Comparison of ENCODE assay signal across 20 cellular contexts in genomic region chr4:94486372-94486801, GRCh38. TPM values are rescaled to one million over a fixed set of nuclear protein-coding genes. Genes with fewer than 3 reads are reported as not detected.
DNase-seq lines count a peak whose midpoint lies in the region; FAIRE-seq and TF ChIP-seq lines count a peak whose summit lies in the region.
"Had no signal": no experiment of that assay in that cellular context is flagged by ENCODE, and none has a peak within 500 bp of the region (broad histone marks: within the 10 kb centered on the region; RNA-seq: fewer than 3 reads in every experiment).

No MANE protein-coding gene starts in this region.

- no peak for TF ChIP-seq CTCF in cardiac fibroblast (IDR thresholded peaks at IDR 0.05; ENCODE audit: low read depth, low read length)
- no peak for TF ChIP-seq CTCF in nephron (IDR thresholded peaks at IDR 0.05; ENCODE audit: unreplicated experiment in 3 of 3)

- no peak for TF ChIP-seq POLR2A in H54 (IDR thresholded peaks at IDR 0.05; ENCODE audit: low read depth, low read length)

- CTCF ChIA-PET in activated CD4-positive, alpha-beta memory T cell treated with anti-CD3 and anti-CD28 coated beads for 36 hours (lab: Charles Lee): no interaction called here

- H3K27ac Mint-ChIP-seq in nephron: peak overlapping the region in 2 of 3 experiments; percentile 33 to 59
- H3K27ac Mint-ChIP-seq in activated CD4-positive, alpha-beta memory T cell treated with anti-CD3 and anti-CD28 coated beads for 36 hours: no peak overlapping the region
- H3K27ac Mint-ChIP-seq: activated CD4-positive, alpha-beta T cell treated with anti-CD3 and anti-CD28 coated beads, Interleukin-2, amount 10 ng/mL, durations not matched to agents 7 days and 5 days had no signal

- H3K4me3 Mint-ChIP-seq in nephron: no peak overlapping the region
- H3K4me3 Mint-ChIP-seq in activated CD4-positive, alpha-beta memory T cell treated with anti-CD3 and anti-CD28 coated beads for 36 hours: no peak overlapping the region
- H3K4me3 Mint-ChIP-seq: activated CD4-positive, alpha-beta T cell treated with anti-CD3 and anti-CD28 coated beads, Interleukin-2, amount 10 ng/mL, durations not matched to agents 7 days and 5 days had no signal

- H3K4me1 Mint-ChIP-seq in nephron: peaks cover 12% of the 10 kb centered on the region
- peaks cover 5% of the 10 kb centered on the region for H3K4me1 Mint-ChIP-seq in activated CD4-positive, alpha-beta memory T cell treated with anti-CD3 and anti-CD28 coated beads for 36 hours (ENCODE audit: low read depth)

- H3K4me3 ChIP-seq in cardiac fibroblast (replicated peaks in 1 of 2; ENCODE audit: low read depth in 2 of 2, low read length in 2 of 2): no peak overlapping the region
- H3K4me3 ChIP-seq: spleen had no signal

- H3K27me3 Mint-ChIP-seq in nephron (ENCODE audit: low read depth): no peaks in the 10 kb centered on the region
- H3K27me3 Mint-ChIP-seq in activated CD4-positive, alpha-beta memory T cell treated with anti-CD3 and anti-CD28 coated beads for 36 hours: no peaks in the 10 kb centered on the region
- H3K27me3 Mint-ChIP-seq: activated CD4-positive, alpha-beta T cell treated with anti-CD3 and anti-CD28 coated beads, Interleukin-2, amount 10 ng/mL, durations not matched to agents 7 days and 5 days had no signal

- DNase-seq in ELR (ENCODE audit: low read depth): peak; percentile 66
- DNase-seq in NCI-H226: peak; percentile 88
- peak; percentile 50 to 62 for DNase-seq in cardiac fibroblast (ENCODE audit: low read depth in 2 of 2)
- no peak for DNase-seq in H54 (ENCODE audit: insufficient read length, low spot score)
- no peak for DNase-seq in activated CD4-positive, alpha-beta memory T cell treated with anti-CD3 and anti-CD28 coated beads for 36 hours
- DNase-seq in LoVo (ENCODE audit: low spot score): no peak
- no peak for DNase-seq in effector CD8-positive, alpha-beta T cell (lab: John Stamatoyannopoulos, UW)
- DNase-seq: activated CD4-positive, alpha-beta T cell treated with anti-CD3 and anti-CD28 coated beads, Interleukin-2, amount 10 ng/mL, durations not matched to agents 7 days and 5 days; activated T-cell treated with anti-CD3 and anti-CD28 coated beads, Interleukin-2, amount 50 U/mL, for 48 hours; BE2C; cortex of kidney; DMS153; NCI-H1092; NCI-H2171 treated with DMSO at 0.1 percent for 48 hours; NK-92 treated with Interleukin-12 subunit alpha and Interleukin-12 subunit beta, amount 100 ng/mL, for 24 hours; nucleus accumbens; spleen; stimulated activated naive CD8-positive, alpha-beta T cell treated with anti-CD3 and anti-CD28 coated beads, Interleukin-15, Interleukin-2, amounts not matched to agents 100 U/mL and 50 U/mL, for 24 hours had no signal

- POLR2A ChIA-PET in activated CD4-positive, alpha-beta memory T cell treated with anti-CD3 and anti-CD28 coated beads for 36 hours (lab: Charles Lee): no interaction called here

- H3K9me3 Mint-ChIP-seq in nephron: no peaks in the 10 kb centered on the region
- H3K9me3 Mint-ChIP-seq in activated CD4-positive, alpha-beta memory T cell treated with anti-CD3 and anti-CD28 coated beads for 36 hours: no peaks in the 10 kb centered on the region
- H3K9me3 Mint-ChIP-seq: activated CD4-positive, alpha-beta T cell treated with anti-CD3 and anti-CD28 coated beads, Interleukin-2, amount 10 ng/mL, durations not matched to agents 7 days and 5 days had no signal

- intact Hi-C loops in activated CD4-positive, alpha-beta memory T cell treated with anti-CD3 and anti-CD28 coated beads for 36 hours (cut with micrococcal nuclease): no loop called here

- no peak for FAIRE-seq in H54 (lab: Jason Lieb, UNC)
- FAIRE-seq: HepG2 had no signal

- H3K36me3 Mint-ChIP-seq in nephron (ENCODE audit: low read depth): peaks cover 4% of the 10 kb centered on the region
- H3K36me3 Mint-ChIP-seq in activated CD4-positive, alpha-beta memory T cell treated with anti-CD3 and anti-CD28 coated beads for 36 hours: no peaks in the 10 kb centered on the region

RNA-seq across cellular contexts. Expression of gene PDLIM5, which starts 34.6 kb away (rescaled TPM):
- total RNA-seq in activated CD4-positive, alpha-beta memory T cell treated with anti-CD3 and anti-CD28 coated beads for 36 hours: 10 to 100 TPM; 23.8 to 26.3 TPM

Comparison
In these comparisons a context has a peak if more than half of its experiments do, and no peak if none do; other contexts are left out.
1. DNase-seq: peak in ELR (single experiment), NCI-H226 (single experiment) and cardiac fibroblast (2 of 2); none in H54 (single experiment), activated CD4-positive, alpha-beta memory T cell treated with anti-CD3 and anti-CD28 coated beads for 36 hours (single experiment), LoVo (single experiment) and effector CD8-positive, alpha-beta T cell (single experiment).